Comparison of ENCODE assay signal across 14 cellular contexts in the genomic region with DNA sequence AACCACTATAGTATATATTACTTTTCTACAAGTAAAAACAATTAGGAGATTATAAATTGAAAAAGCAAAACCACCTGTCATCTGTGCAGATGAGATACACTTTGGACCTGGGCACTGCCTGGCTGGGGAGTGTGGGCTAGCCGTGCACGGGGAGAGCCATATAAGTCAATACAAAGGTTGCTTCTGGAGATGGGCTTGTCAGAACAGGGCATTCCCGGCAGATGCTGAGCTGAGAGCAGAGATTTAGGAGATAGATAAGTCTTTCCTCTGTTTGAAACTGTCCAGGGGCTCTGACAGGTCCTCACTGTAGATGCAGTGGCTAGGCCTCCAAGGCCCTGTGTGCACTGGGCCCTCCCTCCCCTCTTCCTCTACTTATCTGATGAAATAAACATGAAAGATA.
"Had no signal": no experiment of that assay in that cellular context is flagged by ENCODE, and none has a peak within 500 bp of the region (broad histone marks: within the 10 kb centered on the region; RNA-seq: fewer than 3 reads in every experiment).

No MANE protein-coding gene starts in this region.

- H3K27ac ChIP-seq: foreskin keratinocyte, parathyroid adenoma had no signal

- H2AFZ ChIP-seq: parathyroid adenoma had no signal

- H3K36me3 ChIP-seq: thyroid gland had no signal

- H3K9me3 ChIP-seq: thyroid gland had no signal

- H3K4me3 ChIP-seq: lung, thyroid gland had no signal

- H3K27me3 ChIP-seq: foreskin keratinocyte, thyroid gland had no signal

- DNase-seq: activated CD4-positive, alpha-beta T cell treated with anti-CD3 and anti-CD28 coated beads, Interleukin-2, amount 50 U/mL, for 4 hours; activated naive CD8-positive, alpha-beta T cell treated with anti-CD3 and anti-CD28 coated beads for 36 hours; amniotic stem cell; dermis blood vessel endothelial cell; effector memory CD8-positive, alpha-beta T cell; foreskin keratinocyte; glutamatergic neuron; islet precursor cell; stimulated activated naive B cell treated with anti-CD40 and anti-IgM and Interleukin-4, amounts not matched to agents 10 μg/mL and 1 μg/mL and 100 μg/mL, for 72 hours; T-helper 2 cell; thyroid gland had no signal

- FAIRE-seq: urothelium cell line had no signal

- H3K9ac ChIP-seq: parathyroid adenoma had no signal

- H3K79me2 ChIP-seq: parathyroid adenoma had no signal
